20 cellular contexts compared by ENCODE assay signal in the genomic region with DNA sequence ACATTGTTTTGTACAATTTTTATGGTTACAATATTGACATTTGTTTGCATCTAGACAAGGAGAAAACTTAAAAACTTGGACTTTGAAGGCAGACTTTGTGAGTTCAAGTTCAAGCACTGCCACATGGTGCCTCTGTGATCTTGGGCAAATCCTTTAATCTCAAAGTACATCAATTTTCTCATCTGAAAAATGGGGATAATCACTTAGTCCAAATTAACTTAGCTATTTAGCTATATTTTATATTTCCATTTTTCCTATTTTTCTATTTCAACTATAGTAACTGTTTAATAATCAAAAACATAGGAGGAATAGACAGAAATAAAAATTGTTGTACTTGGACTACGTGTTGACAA. TPM values are rescaled to one million over a fixed set of nuclear protein-coding genes. Genes with fewer than 3 reads are reported as not detected.
"Had no signal": no experiment of that assay in that cellular context is flagged by ENCODE, and none has a peak within 500 bp of the region (broad histone marks: within the 10 kb centered on the region; RNA-seq: fewer than 3 reads in every experiment).

No MANE protein-coding gene starts in this region.

- H3K36me3 ChIP-seq: esophagus muscularis mucosa, gastrocnemius medialis, left ventricle myocardium inferior, sigmoid colon, suprapubic skin, thyroid gland had no signal

- ATAC-seq: gastrocnemius medialis; heart right ventricle; naive thymus-derived CD4-positive, alpha-beta T cell had no signal

- H3K9me3 Mint-ChIP-seq: effector memory CD8-positive, alpha-beta T cell had no signal

- H3K27ac ChIP-seq: epithelial cell of prostate, esophagus muscularis mucosa, gastrocnemius medialis, left ventricle myocardium inferior, sigmoid colon, suprapubic skin, thyroid gland had no signal

- DNase-seq: central memory CD4-positive, alpha-beta T cell; effector memory CD8-positive, alpha-beta T cell; gastrocnemius medialis; heart right ventricle; islet precursor cell; left ventricle myocardium inferior; mammary epithelial cell; naive thymus-derived CD4-positive, alpha-beta T cell; nephron progenitor cell; posterior cingulate gyrus; sigmoid colon; stimulated activated CD4-positive, alpha-beta T cell treated with anti-CD3 and anti-CD28 coated beads, Interleukin-12 subunit alpha, Interleukin-12 subunit beta, amount 100 ng/mL, for 4 hours; stimulated activated naive CD4-positive, alpha-beta T cell treated with Interleukin-2 at 50 U/mL for 16 hours; thyroid gland had no signal

- H3K4me3 Mint-ChIP-seq: effector memory CD8-positive, alpha-beta T cell; naive thymus-derived CD4-positive, alpha-beta T cell; nephron progenitor cell; type B pancreatic cell had no signal

- H3K36me3 Mint-ChIP-seq: type B pancreatic cell had no signal

- H3K4me3 ChIP-seq: esophagus muscularis mucosa, gastrocnemius medialis, heart right ventricle, left ventricle myocardium inferior, sigmoid colon, skin epidermis, suprapubic skin, thyroid gland had no signal

- H3K9me3 ChIP-seq: esophagus muscularis mucosa, gastrocnemius medialis, sigmoid colon, suprapubic skin, thyroid gland had no signal

- H3K27me3 ChIP-seq: esophagus muscularis mucosa, gastrocnemius medialis, heart right ventricle, sigmoid colon, suprapubic skin, thyroid gland had no signal

- H3K27me3 Mint-ChIP-seq: naive thymus-derived CD4-positive, alpha-beta T cell; type B pancreatic cell had no signal

- H3K27ac Mint-ChIP-seq: effector memory CD8-positive, alpha-beta T cell; type B pancreatic cell had no signal

RNA-seq across cellular contexts. Expression of a gene that starts 38.7 kb away (rescaled TPM):
- total RNA-seq: fibroblast of villous mesenchyme had no signal
- polyA plus RNA-seq: naive thymus-derived CD4-positive, alpha-beta T cell had no signal
